12 cellular contexts compared by ENCODE assay signal in the genomic region with DNA sequence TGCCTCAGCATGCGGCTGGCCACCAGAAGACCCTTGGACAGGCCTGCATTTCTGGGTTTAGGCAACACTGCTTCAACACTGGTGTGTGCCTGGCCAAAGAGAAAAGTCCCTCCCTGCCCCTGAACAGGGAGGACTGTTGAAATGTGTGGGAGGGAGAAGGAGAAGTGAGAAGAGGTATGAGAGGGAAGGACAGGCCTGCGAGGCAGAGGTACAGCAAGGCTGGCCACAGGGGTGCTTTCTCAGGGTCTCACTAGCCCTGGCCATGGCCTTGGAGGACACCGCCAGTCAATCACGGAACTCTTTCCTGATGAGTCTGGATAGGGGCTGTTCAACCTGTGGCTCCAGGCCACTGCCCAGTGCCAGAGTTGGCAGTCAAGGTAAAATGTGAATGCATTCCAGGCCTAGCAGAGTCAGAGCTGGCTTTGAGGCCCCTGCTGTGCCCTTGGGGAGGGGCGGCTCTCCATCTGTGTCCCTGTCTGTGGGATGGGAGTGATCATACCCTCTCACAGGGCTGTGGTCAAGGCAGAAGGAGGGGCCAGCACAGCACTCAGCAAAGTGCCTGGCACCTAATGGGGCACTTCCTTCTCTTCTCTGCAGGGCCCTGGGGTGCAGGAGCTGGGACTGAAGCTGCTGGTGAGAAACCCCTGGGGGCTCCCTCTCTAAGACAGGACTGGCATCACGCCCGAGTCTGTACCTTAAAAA. TPM values are rescaled to one million over a fixed set of nuclear protein-coding genes. Genes with fewer than 3 reads are reported as not detected.
DNase-seq lines count a peak whose midpoint lies in the region; ATAC-seq, FAIRE-seq and TF ChIP-seq lines count a peak whose summit lies in the region.
"Had no signal": no experiment of that assay in that cellular context is flagged by ENCODE, and none has a peak within 500 bp of the region (broad histone marks: within the 10 kb centered on the region; RNA-seq: fewer than 3 reads in every experiment).

No MANE protein-coding gene starts in this region.

- H2BK120ac ChIP-seq in H1 (replicated peaks; ENCODE audit: low read depth, low read length): no peak overlapping the region

- POLR2A ChIA-PET in HepG2 (lab: Yijun Ruan, JAX) (interaction anchor here (0.9 kb wide), 1 partner anchor 55 kb away, joined by 4 read pairs; a partner anchor contains a TSS), H1 (lab: Charles Lee; ENCODE audit: partially characterized antibody) (interaction anchor here (1.1 to 1.7 kb wide), 3 partner anchors 9 to 45 kb away, joined by 3 to 4 read pairs (median 3); no protein-coding TSS in a partner anchor)

- H3K56ac ChIP-seq in H1 (replicated peaks; ENCODE audit: insufficient read length, low read depth, low read length): no peak overlapping the region

- TF ChIP-seq CTCF in HepG2 (CRISPR knock-in tag; IDR thresholded peaks at IDR 0.05): no peak
- TF ChIP-seq CTCF in right lobe of liver (IDR thresholded peaks at IDR 0.05): no peak
- TF ChIP-seq CTCF in H1 (IDR thresholded peaks at IDR 0.05; ENCODE audit: control extremely low read depth in 1 of 3, insufficient read depth in 1 of 3, low read depth in 1 of 3, low read length in 3 of 3): no peak
- no peak for TF ChIP-seq CTCF in breast epithelium (IDR thresholded peaks at IDR 0.05)

- 0 out of 2 replicates have a peak overlapping the region, but pooled peaks have one; percentile 5 for H2BK5ac ChIP-seq in H1 (ENCODE audit: low read depth, low read length)

- H3K9me3 ChIP-seq in HepG2 (ENCODE audit: low read length): no peaks in the 10 kb centered on the region
- no peaks in the 10 kb centered on the region for H3K9me3 ChIP-seq in right lobe of liver
- no peaks in the 10 kb centered on the region for H3K9me3 ChIP-seq in H1 (ENCODE audit: insufficient read depth in 2 of 2, low read depth in 1 of 2, low read length in 1 of 2)
- H3K9me3 ChIP-seq in breast epithelium: no peaks in the 10 kb centered on the region
- H3K9me3 ChIP-seq: colonic mucosa, Peyer's patch had no signal

- no peak overlapping the region for H2AK5ac ChIP-seq in H1 (ENCODE audit: low read depth, low read length)

- no peak for TF ChIP-seq EP300 in HepG2 (IDR thresholded peaks at IDR 0.05; ENCODE audit: low read depth in 2 of 2, low read length in 2 of 2)
- TF ChIP-seq EP300 in HepG2 (CRISPR knock-in tag; IDR thresholded peaks at IDR 0.05; ENCODE audit: borderline replicate concordance): no peak
- TF ChIP-seq EP300 in H1 (IDR thresholded peaks at IDR 0.05; ENCODE audit: borderline replicate concordance in 1 of 2, low read depth in 2 of 2, low read length in 2 of 2): no peak

- no peak overlapping the region for H2BK20ac ChIP-seq in H1 (ENCODE audit: low read length)

- peak overlapping the region; percentile 72 for H4K91ac ChIP-seq in H1 (replicated peaks; ENCODE audit: insufficient read length, low read length)

- CTCF ChIA-PET in HepG2 (lab: Yijun Ruan, JAX; ENCODE audit: low intra/inter-chr PET ratio, low total read pairs) (no interaction called here), H1 (lab: Charles Lee; ENCODE audit: partially characterized antibody) (interaction anchor here (3.7 to 10.9 kb wide), 5 partner anchors 18 to 222 kb away, joined by 27 to 214 read pairs (median 63); a partner anchor contains a TSS)

- in situ Hi-C loops in HepG2 (cut with HindIII; ENCODE audit: extremely low pct_ligation_motif_present, low pct_unique_long_range_greater_than_20kb): loop anchor here (25.0 kb wide), 1 partner anchor 564 kb away; a partner anchor contains a TSS

- H4K5ac ChIP-seq in H1 (ENCODE audit: insufficient read length, low read depth, low read length): no peak overlapping the region

- H3K4ac ChIP-seq in H1 (replicated peaks; ENCODE audit: insufficient read length, low read depth, low read length): peak overlapping the region; percentile 24

- H2AFZ ChIP-seq in HepG2 (ENCODE audit: low read length): no peak overlapping the region
- no peak overlapping the region for H2AFZ ChIP-seq in H1 (ENCODE audit: low read length)

- H3K27me3 ChIP-seq in HepG2 (ENCODE audit: control insufficient read depth in 1 of 2, insufficient read depth in 2 of 2, low read length in 2 of 2): no peaks in the 10 kb centered on the region
- no peaks in the 10 kb centered on the region for H3K27me3 ChIP-seq in right lobe of liver
- peaks cover 0 to 2% (median 0%) of the 10 kb centered on the region in 4 experiments; a peak in 1 of 7 replicates for H3K27me3 ChIP-seq in H1 (replicated peaks in 1 of 4; ENCODE audit: control insufficient read depth in 3 of 4, extremely low read depth in 1 of 4, insufficient read depth in 3 of 4, low read length in 3 of 4)
- H3K27me3 ChIP-seq in breast epithelium: no peaks in the 10 kb centered on the region
- H3K27me3 ChIP-seq: colonic mucosa, Peyer's patch had no signal

- FAIRE-seq in HepG2 (lab: Jason Lieb, UNC) (no peak), RCC 7860 (lab: Jason Lieb, UNC) (no peak), H1 (lab: Jason Lieb, UNC) (no peak)

- peaks cover 47% of the 10 kb centered on the region for H3K4me1 ChIP-seq in HepG2 (ENCODE audit: insufficient read depth, low read length)
- peaks cover 0 to 7% (median 2%) of the 10 kb centered on the region in 4 donors for H3K4me1 ChIP-seq in right lobe of liver
- peaks cover 0 to 27% (median 17%) of the 10 kb centered on the region in 4 experiments; a peak in 6 of 7 replicates for H3K4me1 ChIP-seq in H1 (replicated peaks in 1 of 4; ENCODE audit: control insufficient read depth in 3 of 4, insufficient read depth in 4 of 4, low read length in 3 of 4)
- H3K4me1 ChIP-seq in breast epithelium: peaks cover 0 to 1% of the 10 kb centered on the region in 2 donors
- H3K4me1 ChIP-seq: colonic mucosa had no signal

- over 99% methylated on average over 6 of the region's 7 CpGs for WGBS in HepG2 (ENCODE audit: low lambda C conversion rate)
- WGBS in right lobe of liver (ENCODE audit: insufficient coverage, low coverage, low lambda C conversion rate, missing lambda C conversion rate): 80% methylated on average over 1 of the region's 7 CpGs
- WGBS in H1 (ENCODE audit: extremely low coverage in 1 of 2, insufficient coverage in 1 of 2, insufficient read length in 1 of 2, insufficient replicate concordance in 2 of 2, low coverage in 1 of 2, low lambda C conversion rate in 2 of 2, missing lambda C conversion rate in 1 of 2), 2 experiments: 81% methylated on average over 7 of the region's 7 CpGs; no CpG with 5 or more reads in 1 of the 2 experiments

- H3K4me3 ChIP-seq in HepG2 (replicated peaks in 1 of 3; ENCODE audit: insufficient read depth in 1 of 3, low read depth in 2 of 3, low read length in 3 of 3) (no peak overlapping the region), right lobe of liver (no peak overlapping the region), H1 (ENCODE audit: extremely low read depth in 1 of 4, insufficient read depth in 2 of 4, low read depth in 3 of 4, low read length in 4 of 4) (no peak overlapping the region), breast epithelium (no peak overlapping the region)
- H3K4me3 ChIP-seq: colonic mucosa, Peyer's patch had no signal

- no peak for ATAC-seq in HepG2
- ATAC-seq in right lobe of liver: no peak

- H4K20me1 ChIP-seq in HepG2 (ENCODE audit: insufficient read depth, low read length) (no peaks in the 10 kb centered on the region; the same call in 1 of the 2 replicates), H1 (replicated peaks in 1 of 2; ENCODE audit: control insufficient read depth in 1 of 2, insufficient read depth in 2 of 2, low read length in 2 of 2) (peaks cover 5% of the 10 kb centered on the region in 2 experiments)

- no peak for TF ChIP-seq RAD21 in HepG2 (CRISPR knock-in tag; IDR thresholded peaks at IDR 0.05)
- no peak for TF ChIP-seq RAD21 in H1 (IDR thresholded peaks at IDR 0.05 in 1 of 2, conservative IDR thresholded peaks at IDR 0.05 in 1 of 2; ENCODE audit: low read depth in 2 of 2, low read length in 2 of 2)

- H3K23ac ChIP-seq in H1 (ENCODE audit: insufficient read length): no peak overlapping the region

- H3K27ac ChIP-seq in HepG2 (ENCODE audit: extremely low read length, insufficient read depth, low read length) (no peak overlapping the region), right lobe of liver (no peak overlapping the region), H1 (ENCODE audit: low read depth, low read length) (no peak overlapping the region), temporal lobe (ENCODE audit: low read depth, low read length) (peak overlapping the region; percentile 4), breast epithelium (peak overlapping the region in 1 of 2 donors; percentile 48)
- H3K27ac ChIP-seq: colonic mucosa had no signal

- TF ChIP-seq POLR2A in HepG2 (IDR thresholded peaks at IDR 0.05; ENCODE audit: insufficient read depth in 1 of 2, low read depth in 2 of 2, low read length in 2 of 2): no peak
- no peak for TF ChIP-seq POLR2A in right lobe of liver (IDR thresholded peaks at IDR 0.05)
- no peak for TF ChIP-seq POLR2A in H1 (IDR thresholded peaks at IDR 0.05; ENCODE audit: control extremely low read depth in 1 of 2, low read depth in 2 of 2, low read length in 2 of 2)
- TF ChIP-seq POLR2A in breast epithelium (IDR thresholded peaks at IDR 0.05): no peak

- H3K14ac ChIP-seq in H1 (ENCODE audit: insufficient read length): no peak overlapping the region

- DNase-seq in HepG2 (ENCODE audit: low spot score) (no peak), right lobe of liver (no peak), RCC 7860 (ENCODE audit: low spot score) (peak; percentile 33), H1 (ENCODE audit: low read depth in 1 of 2, low spot score in 2 of 2) (no peak), NCI-H69 (lab: John Stamatoyannopoulos, UW) (no peak), breast epithelium (ENCODE audit: low spot score in 2 of 2) (no peak), NCI-H2227 (lab: John Stamatoyannopoulos, UW; ENCODE audit: unreplicated experiment) (no peak)
- DNase-seq: AML-193, colonic mucosa, NCI-H1436, Peyer's patch had no signal

- intact Hi-C loops in HepG2 (cut with micrococcal nuclease; ENCODE audit: unreplicated experiment): no loop called here
- intact Hi-C loops in right lobe of liver (cut with DNase I): loop anchor here in 1 of 2 donors (10.0 kb wide), 2 partner anchors 47 to 217 kb away; a partner anchor contains a TSS
- intact Hi-C loops in breast epithelium (cut with DNase I; ENCODE audit: low total_unique reads): no loop called here

- H3K79me2 ChIP-seq in HepG2 (ENCODE audit: insufficient read depth, low read length) (no peaks in the 10 kb centered on the region), H1 (ENCODE audit: control insufficient read depth in 1 of 2, insufficient read depth in 2 of 2, low read length in 2 of 2) (no peaks in the 10 kb centered on the region)

- H3K79me1 ChIP-seq in H1 (ENCODE audit: low read depth, low read length): no peaks in the 10 kb centered on the region

- no peak overlapping the region for H3K18ac ChIP-seq in H1 (ENCODE audit: extremely low read depth, low read length)

- H3K4me2 ChIP-seq in HepG2 (ENCODE audit: low read depth, low read length) (no peak overlapping the region), H1 (ENCODE audit: insufficient read depth in 1 of 2, low read depth in 2 of 2, low read length in 2 of 2) (0 out of 4 replicates have a peak overlapping the region, but pooled peaks of 1 of the 2 experiments have one; percentile 15)

- no peak overlapping the region for H3K9ac ChIP-seq in HepG2 (ENCODE audit: insufficient read depth, low read depth, low read length)
- no peak overlapping the region; a peak in 2 of 7 replicates for H3K9ac ChIP-seq in H1 (replicated peaks in 1 of 4; ENCODE audit: extremely low read depth in 1 of 4, low read depth in 3 of 4, low read length in 3 of 4)

- H3K36me3 ChIP-seq in HepG2 (replicated peaks in 1 of 2; ENCODE audit: control insufficient read depth in 1 of 2, insufficient read depth in 2 of 2, low read length in 2 of 2) (peaks cover 17 to 23% of the 10 kb centered on the region in 2 experiments; a peak in 3 of 5 replicates), right lobe of liver (peaks cover 0 to 5% (median 0%) of the 10 kb centered on the region in 4 donors), H1 (ENCODE audit: control insufficient read depth in 2 of 4, insufficient read depth in 4 of 4, low read length in 3 of 4) (peaks cover 0 to 10% (median 3%) of the 10 kb centered on the region in 4 experiments; a peak in 7 of 8 replicates), breast epithelium (no peaks in the 10 kb centered on the region)
- H3K36me3 ChIP-seq: colonic mucosa had no signal

- no peak overlapping the region for H4K8ac ChIP-seq in H1 (ENCODE audit: extremely low read depth, insufficient read depth, low read length)

- no peaks in the 10 kb centered on the region for H3K23me2 ChIP-seq in H1 (ENCODE audit: low read depth, low read length)

- H2BK15ac ChIP-seq in H1 (ENCODE audit: low read length): no peak overlapping the region

- no TSS peak for BruUV-seq in HepG2 (replicated peaks; lab: Mats Ljungman, UMichigan)

- peak overlapping the region; percentile 2; the same call in 1 of the 2 replicates for H2BK12ac ChIP-seq in H1 (ENCODE audit: low read depth, low read length)

RNA-seq across cellular contexts. Expression of a gene that starts 43.2 kb away (rescaled TPM):
- total RNA-seq in HepG2 (2016; rRNA removed; fragmentation: Illumina TruSeq; extraction: Trizol): not detected in 2 replicates
- not detected in 2 replicates for total RNA-seq in HepG2 (2016; cell fraction: cytosol; rRNA removed; fragmentation: Illumina TruSeq; extraction: Trizol; ENCODE audit: low read depth)
- total RNA-seq in HepG2 (2016; cell fraction: insoluble cytoplasmic fraction; rRNA removed; fragmentation: Illumina TruSeq; extraction: Trizol): not detected in 2 replicates
- total RNA-seq in HepG2 (2016; cell fraction: membrane; rRNA removed; fragmentation: Illumina TruSeq; extraction: Trizol): not detected in 2 replicates
- not detected in 2 replicates for total RNA-seq in HepG2 (2016; cell fraction: nucleus; rRNA removed; fragmentation: Illumina TruSeq; extraction: Trizol)
- polyA plus RNA-seq in HepG2 (2011; rRNA removed): not detected in 2 replicates
- not detected in 2 replicates for polyA plus RNA-seq in HepG2 (2011; cell fraction: cytosol; rRNA removed)
- polyA plus RNA-seq in HepG2 (2011; cell fraction: nucleus; rRNA removed): 0.10 TPM in 1 of 2 replicates, not detected in the other
- not detected in 2 replicates for polyA plus RNA-seq in HepG2 (2012)
- polyA plus RNA-seq in HepG2 (2016; cell fraction: cytosol; fragmentation: Illumina TruSeq; extraction: Trizol; ENCODE audit: low read depth): not detected in 2 replicates
- polyA plus RNA-seq in HepG2 (2016; cell fraction: insoluble cytoplasmic fraction; fragmentation: Illumina TruSeq; extraction: Trizol; ENCODE audit: low read depth): not detected in 2 replicates
- polyA plus RNA-seq in HepG2 (2016; cell fraction: membrane; fragmentation: Illumina TruSeq; extraction: Trizol; ENCODE audit: low read depth): not detected in 2 replicates
- not detected in 2 replicates for polyA plus RNA-seq in HepG2 (2016; cell fraction: nucleus; fragmentation: Illumina TruSeq; extraction: Trizol; ENCODE audit: insufficient read depth, low read depth)
- 0.04 TPM in 1 of 2 replicates, not detected in the other for polyA minus RNA-seq in HepG2 (2011; rRNA and poly(A)+ RNA removed; ENCODE audit: low replicate concordance)
- not detected in 2 replicates for polyA minus RNA-seq in HepG2 (2011; cell fraction: cytosol; rRNA and poly(A)+ RNA removed)
- not detected in 2 replicates for polyA minus RNA-seq in HepG2 (2011; cell fraction: nucleus; rRNA and poly(A)+ RNA removed)
- not detected for total RNA-seq in right lobe of liver
- 0.39 and 0.46 TPM in 2 replicates for total RNA-seq in H1 (2021; fragmentation: NEBNext Ultra II Directional; extraction: Animal tissue kit (Norgen Biotek cat#: 25700))
- 0.31 and 0.35 TPM in 2 replicates for polyA plus RNA-seq in H1 (2011; rRNA removed)
- polyA plus RNA-seq in H1 (2011; cell fraction: cytosol; rRNA removed): 0.21 TPM
- polyA plus RNA-seq in H1 (2011; cell fraction: nucleus; rRNA removed): 0.48 TPM
- polyA plus RNA-seq in H1 (2012, experiment 1 of 2): 0.16 to 0.66 TPM (median 0.48 TPM) in 3 of 4 replicates, not detected in the other
- polyA plus RNA-seq in H1 (2012, experiment 2 of 2): 0.14 TPM
- 0.12 TPM for polyA plus RNA-seq in H1 (2013, experiment 1 of 2)
- polyA plus RNA-seq in H1 (2013, experiment 2 of 2): 0.15 TPM
- polyA minus RNA-seq in H1 (2011; rRNA and poly(A)+ RNA removed): 0.16 and 0.34 TPM in 2 replicates
- polyA minus RNA-seq in H1 (2011; cell fraction: cytosol; rRNA and poly(A)+ RNA removed): not detected
- 0.70 TPM for polyA minus RNA-seq in H1 (2011; cell fraction: nucleus; rRNA and poly(A)+ RNA removed)
- total RNA-seq in temporal lobe: 2.2 TPM
- under 1 TPM; 0.15 to 0.66 (median 0.16) TPM for total RNA-seq in breast epithelium
- total RNA-seq: Peyer's patch had no signal

RNA-seq across cellular contexts. Expression of a gene that starts 54.9 kb away (rescaled TPM):
- total RNA-seq in HepG2 (2016; rRNA removed; fragmentation: Illumina TruSeq; extraction: Trizol) (35.7 and 42.8 TPM in 2 replicates), right lobe of liver (10 to 100 TPM; 14.9 to 22.9 (median 17.4) TPM), temporal lobe (55.3 TPM), breast epithelium (10 to 100 TPM; 41.0 to 63.3 (median 50.8) TPM)
- total RNA-seq in HepG2 (2016; cell fraction: cytosol; rRNA removed; fragmentation: Illumina TruSeq; extraction: Trizol; ENCODE audit: low read depth): 13.2 and 13.6 TPM in 2 replicates
- total RNA-seq in HepG2 (2016; cell fraction: insoluble cytoplasmic fraction; rRNA removed; fragmentation: Illumina TruSeq; extraction: Trizol): 37.9 and 41.5 TPM in 2 replicates
- 26.7 and 30.9 TPM in 2 replicates for total RNA-seq in HepG2 (2016; cell fraction: membrane; rRNA removed; fragmentation: Illumina TruSeq; extraction: Trizol)
- total RNA-seq in HepG2 (2016; cell fraction: nucleus; rRNA removed; fragmentation: Illumina TruSeq; extraction: Trizol): 40.9 and 42.4 TPM in 2 replicates
- polyA plus RNA-seq in HepG2 (2011; rRNA removed) (30.6 and 41.5 TPM in 2 replicates), H1 (2011; rRNA removed) (34.3 and 35.6 TPM in 2 replicates)
- 30.0 and 34.9 TPM in 2 replicates for polyA plus RNA-seq in HepG2 (2011; cell fraction: cytosol; rRNA removed)
- polyA plus RNA-seq in HepG2 (2011; cell fraction: nucleus; rRNA removed): 50.8 and 59.8 TPM in 2 replicates
- polyA plus RNA-seq in HepG2 (2012): 29.1 and 29.9 TPM in 2 replicates
- polyA plus RNA-seq in HepG2 (2016; cell fraction: cytosol; fragmentation: Illumina TruSeq; extraction: Trizol; ENCODE audit: low read depth): 3.6 and 4.5 TPM in 2 replicates
- polyA plus RNA-seq in HepG2 (2016; cell fraction: insoluble cytoplasmic fraction; fragmentation: Illumina TruSeq; extraction: Trizol; ENCODE audit: low read depth): 42.7 and 43.4 TPM in 2 replicates
- polyA plus RNA-seq in HepG2 (2016; cell fraction: membrane; fragmentation: Illumina TruSeq; extraction: Trizol; ENCODE audit: low read depth): 9.8 and 11.9 TPM in 2 replicates
- 92.2 and 100 TPM in 2 replicates for polyA plus RNA-seq in HepG2 (2016; cell fraction: nucleus; fragmentation: Illumina TruSeq; extraction: Trizol; ENCODE audit: insufficient read depth, low read depth)
- 68.1 and 91.6 TPM in 2 replicates for polyA minus RNA-seq in HepG2 (2011; rRNA and poly(A)+ RNA removed; ENCODE audit: low replicate concordance)
- 23.7 and 37.7 TPM in 2 replicates for polyA minus RNA-seq in HepG2 (2011; cell fraction: cytosol; rRNA and poly(A)+ RNA removed)
- polyA minus RNA-seq in HepG2 (2011; cell fraction: nucleus; rRNA and poly(A)+ RNA removed): 38.2 and 50.8 TPM in 2 replicates
- 31.1 and 39.7 TPM in 2 replicates for total RNA-seq in H1 (2021; fragmentation: NEBNext Ultra II Directional; extraction: Animal tissue kit (Norgen Biotek cat#: 25700))
- 31.1 TPM for polyA plus RNA-seq in H1 (2011; cell fraction: cytosol; rRNA removed)
- polyA plus RNA-seq in H1 (2011; cell fraction: nucleus; rRNA removed): 70.5 TPM
- polyA plus RNA-seq in H1 (2012, experiment 1 of 2): 24.7 to 27.5 TPM (median 25.8 TPM) in 4 replicates
- polyA plus RNA-seq in H1 (2012, experiment 2 of 2): 12.8 TPM
- 16.7 TPM for polyA plus RNA-seq in H1 (2013, experiment 1 of 2)
- 15.7 TPM for polyA plus RNA-seq in H1 (2013, experiment 2 of 2)
- polyA minus RNA-seq in H1 (2011; rRNA and poly(A)+ RNA removed): 62.0 and 68.2 TPM in 2 replicates
- 22.8 TPM for polyA minus RNA-seq in H1 (2011; cell fraction: cytosol; rRNA and poly(A)+ RNA removed)
- polyA minus RNA-seq in H1 (2011; cell fraction: nucleus; rRNA and poly(A)+ RNA removed): 38.0 TPM
